1 cellular context compared by ENCODE assay signal in the genomic region with DNA sequence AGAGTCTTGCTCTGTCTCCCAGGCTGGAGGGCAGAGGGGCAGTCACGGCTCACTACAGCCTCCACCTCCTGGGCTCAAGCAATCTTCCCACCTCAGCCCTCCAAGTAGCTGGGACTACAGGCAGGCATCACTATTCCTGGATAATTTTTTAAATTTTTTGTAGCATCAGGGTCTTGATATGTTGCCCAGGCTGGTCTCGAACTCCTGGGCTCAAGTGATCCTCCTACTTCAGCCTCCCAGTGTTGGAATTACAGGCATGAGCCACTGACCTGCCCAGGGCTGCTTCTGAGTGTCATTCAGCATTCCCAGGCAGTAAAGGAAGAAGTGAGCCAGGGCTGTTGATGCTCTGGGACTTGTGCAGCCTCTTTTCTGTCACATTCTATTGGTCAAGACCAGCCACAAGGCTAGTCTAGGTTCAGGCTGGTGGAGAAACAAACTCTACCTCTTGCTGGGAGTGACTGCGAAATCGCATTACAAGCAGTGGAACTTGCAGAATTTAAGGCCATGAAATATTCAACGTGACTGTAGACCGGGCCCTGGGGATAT.
TF ChIP-seq lines count a peak whose summit lies in the region.

No MANE protein-coding gene starts in this region.

TF ChIP-seq in HepG2, 621 proteins besides CTCF, POLR2A, EP300 and RAD21 (continued from another document):
- TF ChIP-seq, protein P1, sequence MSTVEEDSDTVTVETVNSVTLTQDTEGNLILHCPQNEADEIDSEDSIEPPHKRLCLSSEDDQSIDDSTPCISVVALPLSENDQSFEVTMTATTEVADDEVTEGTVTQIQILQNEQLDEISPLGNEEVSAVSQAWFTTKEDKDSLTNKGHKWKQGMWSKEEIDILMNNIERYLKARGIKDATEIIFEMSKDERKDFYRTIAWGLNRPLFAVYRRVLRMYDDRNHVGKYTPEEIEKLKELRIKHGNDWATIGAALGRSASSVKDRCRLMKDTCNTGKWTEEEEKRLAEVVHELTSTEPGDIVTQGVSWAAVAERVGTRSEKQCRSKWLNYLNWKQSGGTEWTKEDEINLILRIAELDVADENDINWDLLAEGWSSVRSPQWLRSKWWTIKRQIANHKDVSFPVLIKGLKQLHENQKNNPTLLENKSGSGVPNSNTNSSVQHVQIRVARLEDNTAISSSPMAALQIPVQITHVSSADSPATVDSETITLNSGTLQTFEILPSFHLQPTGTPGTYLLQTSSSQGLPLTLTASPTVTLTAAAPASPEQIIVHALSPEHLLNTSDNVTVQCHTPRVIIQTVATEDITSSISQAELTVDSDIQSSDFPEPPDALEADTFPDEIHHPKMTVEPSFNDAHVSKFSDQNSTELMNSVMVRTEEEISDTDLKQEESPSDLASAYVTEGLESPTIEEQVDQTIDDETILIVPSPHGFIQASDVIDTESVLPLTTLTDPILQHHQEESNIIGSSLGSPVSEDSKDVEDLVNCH (CRISPR knock-in tag; IDR thresholded peaks at IDR 0.05): 0 out of 2 replicates have a peak, but pooled peaks have one; percentile 62
- TF ChIP-seq GATAD2A (CRISPR knock-in tag; IDR thresholded peaks at IDR 0.05) (no peak), ZFP36L1 (CRISPR knock-in tag; IDR thresholded peaks at IDR 0.05) (no peak), SP4 (CRISPR knock-in tag; IDR thresholded peaks at IDR 0.05) (0 out of 2 replicates have a peak, but pooled peaks have one; percentile 33), NR1H2 (CRISPR knock-in tag; IDR thresholded peaks at IDR 0.05; ENCODE audit: borderline replicate concordance, low read depth) (peak; percentile 16; the same call in 1 of the 2 replicates), SOX5 (CRISPR knock-in tag; IDR thresholded peaks at IDR 0.05; ENCODE audit: borderline replicate concordance) (no peak), ZFX (CRISPR knock-in tag; IDR thresholded peaks at IDR 0.05; ENCODE audit: low read depth) (no peak), ZNF232 (CRISPR knock-in tag; IDR thresholded peaks at IDR 0.05; ENCODE audit: borderline replicate concordance) (0 out of 2 replicates have a peak, but pooled peaks have one; percentile 14), ZNF567 (CRISPR knock-in tag; IDR thresholded peaks at IDR 0.05; ENCODE audit: borderline replicate concordance) (0 out of 2 replicates have a peak, but pooled peaks have one; percentile 5), KMT2A (CRISPR knock-in tag; IDR thresholded peaks at IDR 0.05) (no peak), KLF12 (CRISPR knock-in tag; IDR thresholded peaks at IDR 0.05; ENCODE audit: borderline replicate concordance) (no peak), ZFY (CRISPR knock-in tag; IDR thresholded peaks at IDR 0.05) (no peak; the same call in 1 of the 2 replicates), MTF1 (CRISPR knock-in tag; IDR thresholded peaks at IDR 0.05) (no peak), ZNF121 (CRISPR knock-in tag; IDR thresholded peaks at IDR 0.05) (peak; percentile 70; the same call in 1 of the 2 replicates), RARA (CRISPR knock-in tag; IDR thresholded peaks at IDR 0.05) (no peak)
- TF ChIP-seq, protein P2, sequence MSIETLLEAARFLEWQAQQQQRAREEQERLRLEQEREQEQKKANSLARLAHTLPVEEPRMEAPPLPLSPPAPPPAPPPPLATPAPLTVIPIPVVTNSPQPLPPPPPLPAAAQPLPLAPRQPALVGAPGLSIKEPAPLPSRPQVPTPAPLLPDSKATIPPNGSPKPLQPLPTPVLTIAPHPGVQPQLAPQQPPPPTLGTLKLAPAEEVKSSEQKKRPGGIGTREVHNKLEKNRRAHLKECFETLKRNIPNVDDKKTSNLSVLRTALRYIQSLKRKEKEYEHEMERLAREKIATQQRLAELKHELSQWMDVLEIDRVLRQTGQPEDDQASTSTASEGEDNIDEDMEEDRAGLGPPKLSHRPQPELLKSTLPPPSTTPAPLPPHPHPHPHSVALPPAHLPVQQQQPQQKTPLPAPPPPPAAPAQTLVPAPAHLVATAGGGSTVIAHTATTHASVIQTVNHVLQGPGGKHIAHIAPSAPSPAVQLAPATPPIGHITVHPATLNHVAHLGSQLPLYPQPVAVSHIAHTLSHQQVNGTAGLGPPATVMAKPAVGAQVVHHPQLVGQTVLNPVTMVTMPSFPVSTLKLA (IDR thresholded peaks at IDR 0.05): no peak
- TF ChIP-seq, protein P3, sequence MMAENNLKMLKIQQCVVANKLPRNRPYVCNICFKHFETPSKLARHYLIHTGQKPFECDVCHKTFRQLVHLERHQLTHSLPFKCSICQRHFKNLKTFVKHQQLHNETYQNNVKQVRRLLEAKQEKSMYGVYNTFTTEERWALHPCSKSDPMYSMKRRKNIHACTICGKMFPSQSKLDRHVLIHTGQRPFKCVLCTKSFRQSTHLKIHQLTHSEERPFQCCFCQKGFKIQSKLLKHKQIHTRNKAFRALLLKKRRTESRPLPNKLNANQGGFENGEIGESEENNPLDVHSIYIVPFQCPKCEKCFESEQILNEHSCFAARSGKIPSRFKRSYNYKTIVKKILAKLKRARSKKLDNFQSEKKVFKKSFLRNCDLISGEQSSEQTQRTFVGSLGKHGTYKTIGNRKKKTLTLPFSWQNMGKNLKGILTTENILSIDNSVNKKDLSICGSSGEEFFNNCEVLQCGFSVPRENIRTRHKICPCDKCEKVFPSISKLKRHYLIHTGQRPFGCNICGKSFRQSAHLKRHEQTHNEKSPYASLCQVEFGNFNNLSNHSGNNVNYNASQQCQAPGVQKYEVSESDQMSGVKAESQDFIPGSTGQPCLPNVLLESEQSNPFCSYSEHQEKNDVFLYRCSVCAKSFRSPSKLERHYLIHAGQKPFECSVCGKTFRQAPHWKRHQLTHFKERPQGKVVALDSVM (CRISPR knock-in tag; IDR thresholded peaks at IDR 0.05): peak; percentile 52; the same call in 1 of the 2 replicates
